ENCODE assay signal across 21 cellular contexts in genomic region chr21:33368576-33368975, GRCh38. TPM values are rescaled to one million over a fixed set of nuclear protein-coding genes. Genes with fewer than 3 reads are reported as not detected.
DNase-seq lines count a peak whose midpoint lies in the region; ATAC-seq and TF ChIP-seq lines count a peak whose summit lies in the region.
"Had no signal": no experiment of that assay in that cellular context is flagged by ENCODE, and none has a peak within 500 bp of the region (broad histone marks: within the 10 kb centered on the region; RNA-seq: fewer than 3 reads in every experiment).

No MANE protein-coding gene starts in this region.

- H3K27me3 ChIP-seq in H9 (ENCODE audit: insufficient read depth, low read length): no peaks in the 10 kb centered on the region
- H3K27me3 ChIP-seq in neutrophil: no peaks in the 10 kb centered on the region

- POLR2A ChIA-PET in activated CD8-positive, alpha-beta T cell treated with anti-CD3 and anti-CD28 coated beads for 36 hours (lab: Charles Lee): interaction anchor here (0.7 kb wide), 1 partner anchor 14 kb away, joined by 3 read pairs; no protein-coding TSS in a partner anchor
- POLR2A ChIA-PET in activated CD8-positive, alpha-beta T cell treated with anti-CD3 and anti-CD28 coated beads, Interleukin-2, amount 10 ng/mL, durations not matched to agents 7 days and 5 days (lab: Charles Lee): no interaction called here

- H3K56ac ChIP-seq in H9 (ENCODE audit: insufficient read length, low read depth, low read length): no peak overlapping the region

- DNase-seq in activated CD8-positive, alpha-beta T cell treated with anti-CD3 and anti-CD28 coated beads for 36 hours: no peak
- DNase-seq in activated CD8-positive, alpha-beta T cell treated with anti-CD3 and anti-CD28 coated beads, Interleukin-2, amount 10 ng/mL, durations not matched to agents 7 days and 5 days: no peak
- DNase-seq in H9 (peak; percentile 48), NCI-H146 treated with DMSO at 0.1 percent for 48 hours (lab: John Stamatoyannopoulos, UW; ENCODE audit: unreplicated experiment) (no peak), AG08396 (ENCODE audit: low spot score) (no peak)
- DNase-seq: 8988T; BE2C; Caco-2; CD4-positive, alpha-beta T cell; MM.1S; NCI-H1105; NCI-H1694; NCI-H2081 treated with DMSO at 0.1 percent for 48 hours; NCI-H510A; NCI-H748 treated with DMSO at 0.1 percent for 48 hours; NK-92 treated with Interleukin-12 subunit alpha and Interleukin-12 subunit beta, amount 100 ng/mL, for 24 hours had no signal

- no peak overlapping the region for H3K14ac ChIP-seq in H9 (ENCODE audit: insufficient read depth, low read length)

- no peaks in the 10 kb centered on the region for H3K36me3 ChIP-seq in neutrophil
- H3K36me3 ChIP-seq: BE2C had no signal

- no peaks in the 10 kb centered on the region for H3K79me2 ChIP-seq in H9 (ENCODE audit: insufficient read depth, low read length)

- no peak overlapping the region for H3K27ac ChIP-seq in H9 (ENCODE audit: insufficient read length, low read depth, low read length)
- H3K27ac ChIP-seq in neutrophil: peak overlapping the region; percentile 71

- peaks cover 5% of the 10 kb centered on the region for H3K36me3 Mint-ChIP-seq in activated CD8-positive, alpha-beta T cell treated with anti-CD3 and anti-CD28 coated beads for 36 hours (ENCODE audit: low read depth)
- H3K36me3 Mint-ChIP-seq in activated CD8-positive, alpha-beta T cell treated with anti-CD3 and anti-CD28 coated beads, Interleukin-2, amount 10 ng/mL, durations not matched to agents 7 days and 5 days (ENCODE audit: low read depth): peaks cover 24% of the 10 kb centered on the region
- peaks cover 16 to 35% (median 32%) of the 10 kb centered on the region in 3 experiments for H3K36me3 Mint-ChIP-seq in H9 (ENCODE audit: insufficient read depth in 1 of 3, low read depth in 3 of 3)
- peaks cover 29% of the 10 kb centered on the region for H3K36me3 Mint-ChIP-seq in dendritic cell treated with granulocyte-macrophage colony-stimulating factor and Interleukin-4, amounts not matched to agents 40 ng/mL and 50 ng/mL, for 4 days (ENCODE audit: low read depth)

- no peak overlapping the region for H4K5ac ChIP-seq in H9 (ENCODE audit: insufficient read length, low read depth, low read length)

- H3K9ac ChIP-seq in H9 (ENCODE audit: extremely low read depth, insufficient read length, low read length): no peak overlapping the region

- no peak overlapping the region for H2BK20ac ChIP-seq in H9 (ENCODE audit: low read depth, low read length, poor library complexity, severe bottlenecking)

- H3K27me3 Mint-ChIP-seq in activated CD8-positive, alpha-beta T cell treated with anti-CD3 and anti-CD28 coated beads for 36 hours: no peaks in the 10 kb centered on the region
- H3K27me3 Mint-ChIP-seq in activated CD8-positive, alpha-beta T cell treated with anti-CD3 and anti-CD28 coated beads, Interleukin-2, amount 10 ng/mL, durations not matched to agents 7 days and 5 days (ENCODE audit: low read depth): peaks cover 7% of the 10 kb centered on the region
- peaks cover 3% of the 10 kb centered on the region; the same call in 1 of the 2 replicates for H3K27me3 Mint-ChIP-seq in H9 (ENCODE audit: low read depth)
- H3K27me3 Mint-ChIP-seq in dendritic cell treated with granulocyte-macrophage colony-stimulating factor and Interleukin-4, amounts not matched to agents 40 ng/mL and 50 ng/mL, for 4 days: no peaks in the 10 kb centered on the region
- H3K27me3 Mint-ChIP-seq: CD4-positive, alpha-beta T cell had no signal

- H3T11ph ChIP-seq in H9 (ENCODE audit: low read length): no peak overlapping the region

- H4K8ac ChIP-seq in H9 (replicated peaks; ENCODE audit: insufficient read length, low read depth, low read length): no peak overlapping the region

- peaks cover 2% of the 10 kb centered on the region for H3K23me2 ChIP-seq in H9 (ENCODE audit: insufficient read length, low read depth, low read length, poor library complexity, severe bottlenecking)

- H2BK12ac ChIP-seq in H9 (ENCODE audit: insufficient read length, low read depth, low read length): no peak overlapping the region

- TF ChIP-seq CTCF in activated CD8-positive, alpha-beta T cell treated with anti-CD3 and anti-CD28 coated beads for 36 hours (IDR thresholded peaks at IDR 0.05): no peak
- no peak for TF ChIP-seq CTCF in H9 (conservative IDR thresholded peaks at IDR 0.05)
- TF ChIP-seq CTCF in neutrophil (IDR thresholded peaks at IDR 0.05): no peak

- no peak overlapping the region for H4K91ac ChIP-seq in H9 (ENCODE audit: insufficient read length, low read depth, low read length)

- no peak overlapping the region for H2AFZ ChIP-seq in H9 (ENCODE audit: low read length)

- H3K79me1 ChIP-seq in H9 (ENCODE audit: insufficient read depth, low read depth, low read length, poor library complexity, severe bottlenecking): no peaks in the 10 kb centered on the region

- no peak overlapping the region for H3K23ac ChIP-seq in H9 (ENCODE audit: insufficient read length, low read depth, low read length)

- no peak overlapping the region for H3K18ac ChIP-seq in H9 (ENCODE audit: insufficient read length, low read depth, low read length)

- H3K4me1 ChIP-seq in H9 (ENCODE audit: insufficient read depth, low read length) (no peaks in the 10 kb centered on the region), neutrophil (ENCODE audit: control insufficient read depth in 1 of 2, insufficient read depth in 1 of 2, low read depth in 1 of 2, low read length in 1 of 2) (peaks cover 50 to 52% of the 10 kb centered on the region in 2 experiments)
- H3K4me1 ChIP-seq: BE2C, Caco-2 had no signal

- peaks cover 2% of the 10 kb centered on the region for H3K4me1 Mint-ChIP-seq in activated CD8-positive, alpha-beta T cell treated with anti-CD3 and anti-CD28 coated beads for 36 hours (ENCODE audit: low read depth)
- peaks cover 12% of the 10 kb centered on the region for H3K4me1 Mint-ChIP-seq in activated CD8-positive, alpha-beta T cell treated with anti-CD3 and anti-CD28 coated beads, Interleukin-2, amount 10 ng/mL, durations not matched to agents 7 days and 5 days (ENCODE audit: low read depth)
- 0 out of 4 replicates have a peak, but pooled peaks cover 0 to 2% of the 10 kb centered on the region in 2 experiments for H3K4me1 Mint-ChIP-seq in H9
- peaks cover 41% of the 10 kb centered on the region for H3K4me1 Mint-ChIP-seq in dendritic cell treated with granulocyte-macrophage colony-stimulating factor and Interleukin-4, amounts not matched to agents 40 ng/mL and 50 ng/mL, for 4 days (ENCODE audit: low read depth)

- no peak overlapping the region for H3K4me3 ChIP-seq in neutrophil (ENCODE audit: low read depth in 1 of 2, low read length in 1 of 2)

- H2BK15ac ChIP-seq in H9 (ENCODE audit: low read depth, low read length): no peak overlapping the region

- H2BK5ac ChIP-seq in H9 (ENCODE audit: insufficient read length, low read length): no peak overlapping the region

- peaks cover 17% of the 10 kb centered on the region for H3K9me3 Mint-ChIP-seq in activated CD8-positive, alpha-beta T cell treated with anti-CD3 and anti-CD28 coated beads for 36 hours
- H3K9me3 Mint-ChIP-seq in activated CD8-positive, alpha-beta T cell treated with anti-CD3 and anti-CD28 coated beads, Interleukin-2, amount 10 ng/mL, durations not matched to agents 7 days and 5 days (ENCODE audit: insufficient read depth): peaks cover 26% of the 10 kb centered on the region
- peaks cover 32 to 41% of the 10 kb centered on the region in 2 experiments for H3K9me3 Mint-ChIP-seq in H9
- H3K9me3 Mint-ChIP-seq in dendritic cell treated with granulocyte-macrophage colony-stimulating factor and Interleukin-4, amounts not matched to agents 40 ng/mL and 50 ng/mL, for 4 days: peaks cover 35% of the 10 kb centered on the region

- ATAC-seq in activated CD8-positive, alpha-beta T cell treated with anti-CD3 and anti-CD28 coated beads for 36 hours: no peak
- ATAC-seq in activated CD8-positive, alpha-beta T cell treated with anti-CD3 and anti-CD28 coated beads, Interleukin-2, amount 10 ng/mL, durations not matched to agents 7 days and 5 days: no peak
- no peak for ATAC-seq in HG03196 (IDR thresholded peaks at IDR 0.05; ENCODE audit: unreplicated experiment)
- ATAC-seq: HCT116, Right ventricle myocardium inferior had no signal

- H2BK120ac ChIP-seq in H9 (ENCODE audit: low read depth, low read length, poor library complexity, severe bottlenecking): no peak overlapping the region

- H3K4me3 Mint-ChIP-seq in activated CD8-positive, alpha-beta T cell treated with anti-CD3 and anti-CD28 coated beads for 36 hours: no peak overlapping the region
- no peak overlapping the region for H3K4me3 Mint-ChIP-seq in activated CD8-positive, alpha-beta T cell treated with anti-CD3 and anti-CD28 coated beads, Interleukin-2, amount 10 ng/mL, durations not matched to agents 7 days and 5 days
- no peak overlapping the region for H3K4me3 Mint-ChIP-seq in H9
- no peak overlapping the region for H3K4me3 Mint-ChIP-seq in dendritic cell treated with granulocyte-macrophage colony-stimulating factor and Interleukin-4, amounts not matched to agents 40 ng/mL and 50 ng/mL, for 4 days
- H3K4me3 Mint-ChIP-seq: CD4-positive, alpha-beta T cell had no signal

- H3K9me3 ChIP-seq in H9 (ENCODE audit: control insufficient read depth, low read depth, low read length) (peaks cover 4% of the 10 kb centered on the region), neutrophil (no peaks in the 10 kb centered on the region)

- no peaks in the 10 kb centered on the region for H4K20me1 ChIP-seq in H9 (ENCODE audit: control insufficient read depth, insufficient read depth, insufficient read length)

- no peak overlapping the region for H3K4ac ChIP-seq in H9 (ENCODE audit: low read depth, low read length)

- CTCF ChIA-PET in activated CD8-positive, alpha-beta T cell treated with anti-CD3 and anti-CD28 coated beads for 36 hours (lab: Charles Lee): interaction anchor here (0.7 to 1.8 kb wide), 2 partner anchors 7 to 8 kb away, joined by 3 to 9 read pairs; no protein-coding TSS in a partner anchor
- CTCF ChIA-PET in activated CD8-positive, alpha-beta T cell treated with anti-CD3 and anti-CD28 coated beads, Interleukin-2, amount 10 ng/mL, durations not matched to agents 7 days and 5 days (lab: Charles Lee): interaction anchor here (0.8 to 2.6 kb wide), 3 partner anchors 8 to 172 kb away, joined by 3 to 8 read pairs (median 7); no protein-coding TSS in a partner anchor

- H3K4me2 ChIP-seq in H9 (ENCODE audit: insufficient read depth, insufficient read length, low read length): no peak overlapping the region

- intact Hi-C loops in activated CD8-positive, alpha-beta T cell treated with anti-CD3 and anti-CD28 coated beads for 36 hours (cut with micrococcal nuclease): no loop called here
- intact Hi-C loops in dendritic cell treated with granulocyte-macrophage colony-stimulating factor and Interleukin-4, amounts not matched to agents 40 ng/mL and 50 ng/mL, for 4 days (cut with micrococcal nuclease): no loop called here

- peak overlapping the region; percentile 25 for H3K27ac Mint-ChIP-seq in activated CD8-positive, alpha-beta T cell treated with anti-CD3 and anti-CD28 coated beads for 36 hours
- no peak overlapping the region for H3K27ac Mint-ChIP-seq in activated CD8-positive, alpha-beta T cell treated with anti-CD3 and anti-CD28 coated beads, Interleukin-2, amount 10 ng/mL, durations not matched to agents 7 days and 5 days
- no peak overlapping the region for H3K27ac Mint-ChIP-seq in H9
- H3K27ac Mint-ChIP-seq in dendritic cell treated with granulocyte-macrophage colony-stimulating factor and Interleukin-4, amounts not matched to agents 40 ng/mL and 50 ng/mL, for 4 days: peak overlapping the region; percentile 53
- H3K27ac Mint-ChIP-seq: CD4-positive, alpha-beta T cell had no signal

- no CpG with 5 or more reads among the region's 3 CpGs for WGBS in H9 (ENCODE audit: extremely low coverage, insufficient read length, low lambda C conversion rate)

- H2AK5ac ChIP-seq in H9 (ENCODE audit: insufficient read length, low read length): no peak overlapping the region

RNA-seq across cellular contexts. Expression of gene IFNGR2, which starts 34.6 kb away (rescaled TPM):
- 1 to 10 TPM; 7.8 to 9.8 TPM for total RNA-seq in activated CD8-positive, alpha-beta T cell treated with anti-CD3 and anti-CD28 coated beads for 36 hours
- total RNA-seq in activated CD8-positive, alpha-beta T cell treated with anti-CD3 and anti-CD28 coated beads, Interleukin-2, amount 10 ng/mL, durations not matched to agents 7 days and 5 days: 1 to 10 TPM; 6.5 to 8.2 TPM
- total RNA-seq in H9 (2021): 44.1 and 46.1 TPM in 2 replicates

RNA-seq across cellular contexts. Expression of gene IFNAR1, which starts 43.8 kb away (rescaled TPM):
- total RNA-seq in activated CD8-positive, alpha-beta T cell treated with anti-CD3 and anti-CD28 coated beads for 36 hours: 10 to 100 TPM; 25.6 to 30.3 TPM
- 10 to 100 TPM; 32.5 to 35.4 TPM for total RNA-seq in activated CD8-positive, alpha-beta T cell treated with anti-CD3 and anti-CD28 coated beads, Interleukin-2, amount 10 ng/mL, durations not matched to agents 7 days and 5 days
- total RNA-seq in H9 (2021): 14.2 and 15.8 TPM in 2 replicates

Comparison
In these comparisons a context has a peak if more than half of its experiments do, and no peak if none do; other contexts are left out.
1. H3K27ac Mint-ChIP-seq: peak in activated CD8-positive, alpha-beta T cell treated with anti-CD3 and anti-CD28 coated beads for 36 hours (single experiment) and dendritic cell treated with granulocyte-macrophage colony-stimulating factor and Interleukin-4, amounts not matched to agents 40 ng/mL and 50 ng/mL, for 4 days (single experiment); none in activated CD8-positive, alpha-beta T cell treated with anti-CD3 and anti-CD28 coated beads, Interleukin-2, amount 10 ng/mL, durations not matched to agents 7 days and 5 days (single experiment) and H9 (0 of 3).